2 cellular contexts compared by ENCODE assay signal in the genomic region with DNA sequence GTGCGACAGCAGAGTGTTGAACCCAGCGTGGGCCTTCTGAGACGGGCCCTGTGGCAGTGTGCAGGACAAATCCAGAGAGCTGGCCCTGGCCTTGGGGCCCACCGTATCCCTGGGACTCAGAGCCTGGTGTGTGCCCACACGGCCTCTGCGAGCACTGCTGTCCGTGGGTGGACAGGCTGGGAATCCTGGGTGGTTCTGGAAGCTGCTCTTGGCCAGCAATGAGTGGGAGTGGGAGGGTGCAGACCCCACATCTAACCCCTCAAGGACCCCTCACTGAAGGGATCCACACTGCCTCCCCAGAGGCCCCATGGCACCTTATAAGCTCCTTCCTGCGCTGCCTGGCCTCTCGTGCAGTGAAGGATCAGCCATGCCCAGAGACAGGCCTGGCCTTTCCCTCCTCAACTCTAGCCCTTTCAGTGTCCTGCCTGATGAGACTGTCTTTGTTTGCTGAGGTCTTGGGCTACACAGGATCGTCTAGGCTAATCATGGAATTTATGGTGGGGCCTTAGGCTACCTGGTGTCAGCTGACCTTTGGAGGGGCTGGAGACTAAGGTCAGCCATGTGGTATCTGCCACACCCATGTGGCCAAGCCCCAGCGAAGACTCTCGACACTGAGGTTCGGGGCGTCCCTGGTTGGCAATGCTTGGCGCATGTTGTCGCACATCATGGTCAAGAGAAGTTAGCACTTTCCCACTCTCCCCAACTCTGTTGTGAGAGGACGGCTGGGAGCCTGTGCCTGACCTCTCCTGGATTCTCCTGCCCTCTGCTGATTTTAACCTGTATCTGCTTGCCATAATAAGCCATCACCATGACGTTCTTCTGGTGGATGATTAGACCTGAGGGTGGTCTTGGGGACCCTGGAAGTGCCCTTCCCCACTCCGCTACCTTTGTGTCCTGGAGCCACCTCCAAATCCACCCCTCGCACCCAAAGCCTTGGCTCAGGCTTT.
TF ChIP-seq lines count a peak whose summit lies in the region.

No MANE protein-coding gene starts in this region.

TF ChIP-seq in SK-N-SH, 30 proteins besides CTCF, POLR2A, EP300 and RAD21:
- TF ChIP-seq, protein P1, sequence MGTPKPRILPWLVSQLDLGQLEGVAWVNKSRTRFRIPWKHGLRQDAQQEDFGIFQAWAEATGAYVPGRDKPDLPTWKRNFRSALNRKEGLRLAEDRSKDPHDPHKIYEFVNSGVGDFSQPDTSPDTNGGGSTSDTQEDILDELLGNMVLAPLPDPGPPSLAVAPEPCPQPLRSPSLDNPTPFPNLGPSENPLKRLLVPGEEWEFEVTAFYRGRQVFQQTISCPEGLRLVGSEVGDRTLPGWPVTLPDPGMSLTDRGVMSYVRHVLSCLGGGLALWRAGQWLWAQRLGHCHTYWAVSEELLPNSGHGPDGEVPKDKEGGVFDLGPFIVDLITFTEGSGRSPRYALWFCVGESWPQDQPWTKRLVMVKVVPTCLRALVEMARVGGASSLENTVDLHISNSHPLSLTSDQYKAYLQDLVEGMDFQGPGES (IDR thresholded peaks at IDR 0.05; ENCODE audit: low read depth, low read length): no peak
- TF ChIP-seq RXRA (IDR thresholded peaks at IDR 0.05; ENCODE audit: borderline replicate concordance, low read depth): no peak
- TF ChIP-seq MEF2A (IDR thresholded peaks at IDR 0.05; ENCODE audit: borderline replicate concordance, low read depth): no peak
- TF ChIP-seq JUND (IDR thresholded peaks at IDR 0.05): no peak
- TF ChIP-seq NRF1 (IDR thresholded peaks at IDR 0.05; ENCODE audit: low read depth, low read length): no peak
- TF ChIP-seq MXI1 (IDR thresholded peaks at IDR 0.05; ENCODE audit: low read depth, low read length): no peak
- no peak for TF ChIP-seq GABPA (IDR thresholded peaks at IDR 0.05; ENCODE audit: low read depth)
- TF ChIP-seq SMC3 (IDR thresholded peaks at IDR 0.05; ENCODE audit: low read depth, low read length): no peak
- no peak for TF ChIP-seq YY1 (IDR thresholded peaks at IDR 0.05; ENCODE audit: low read depth)

TF ChIP-seq in SK-N-SH treated with all-trans-retinoic acid at 6 μM for 48 hours, 23 proteins besides CTCF, POLR2A, EP300 and RAD21 (continued from another document):
- TF ChIP-seq, protein P2, sequence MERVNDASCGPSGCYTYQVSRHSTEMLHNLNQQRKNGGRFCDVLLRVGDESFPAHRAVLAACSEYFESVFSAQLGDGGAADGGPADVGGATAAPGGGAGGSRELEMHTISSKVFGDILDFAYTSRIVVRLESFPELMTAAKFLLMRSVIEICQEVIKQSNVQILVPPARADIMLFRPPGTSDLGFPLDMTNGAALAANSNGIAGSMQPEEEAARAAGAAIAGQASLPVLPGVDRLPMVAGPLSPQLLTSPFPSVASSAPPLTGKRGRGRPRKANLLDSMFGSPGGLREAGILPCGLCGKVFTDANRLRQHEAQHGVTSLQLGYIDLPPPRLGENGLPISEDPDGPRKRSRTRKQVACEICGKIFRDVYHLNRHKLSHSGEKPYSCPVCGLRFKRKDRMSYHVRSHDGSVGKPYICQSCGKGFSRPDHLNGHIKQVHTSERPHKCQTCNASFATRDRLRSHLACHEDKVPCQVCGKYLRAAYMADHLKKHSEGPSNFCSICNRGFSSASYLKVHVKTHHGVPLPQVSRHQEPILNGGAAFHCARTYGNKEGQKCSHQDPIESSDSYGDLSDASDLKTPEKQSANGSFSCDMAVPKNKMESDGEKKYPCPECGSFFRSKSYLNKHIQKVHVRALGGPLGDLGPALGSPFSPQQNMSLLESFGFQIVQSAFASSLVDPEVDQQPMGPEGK (CRISPR knock-in tag; IDR thresholded peaks at IDR 0.05; ENCODE audit: borderline replicate concordance): no peak
- TF ChIP-seq, protein P3, sequence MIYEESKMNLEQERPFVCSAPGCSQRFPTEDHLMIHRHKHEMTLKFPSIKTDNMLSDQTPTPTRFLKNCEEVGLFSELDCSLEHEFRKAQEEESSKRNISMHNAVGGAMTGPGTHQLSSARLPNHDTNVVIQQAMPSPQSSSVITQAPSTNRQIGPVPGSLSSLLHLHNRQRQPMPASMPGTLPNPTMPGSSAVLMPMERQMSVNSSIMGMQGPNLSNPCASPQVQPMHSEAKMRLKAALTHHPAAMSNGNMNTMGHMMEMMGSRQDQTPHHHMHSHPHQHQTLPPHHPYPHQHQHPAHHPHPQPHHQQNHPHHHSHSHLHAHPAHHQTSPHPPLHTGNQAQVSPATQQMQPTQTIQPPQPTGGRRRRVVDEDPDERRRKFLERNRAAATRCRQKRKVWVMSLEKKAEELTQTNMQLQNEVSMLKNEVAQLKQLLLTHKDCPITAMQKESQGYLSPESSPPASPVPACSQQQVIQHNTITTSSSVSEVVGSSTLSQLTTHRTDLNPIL (CRISPR knock-in tag; IDR thresholded peaks at IDR 0.05; ENCODE audit: low read depth): no peak
- TF ChIP-seq, protein P4, sequence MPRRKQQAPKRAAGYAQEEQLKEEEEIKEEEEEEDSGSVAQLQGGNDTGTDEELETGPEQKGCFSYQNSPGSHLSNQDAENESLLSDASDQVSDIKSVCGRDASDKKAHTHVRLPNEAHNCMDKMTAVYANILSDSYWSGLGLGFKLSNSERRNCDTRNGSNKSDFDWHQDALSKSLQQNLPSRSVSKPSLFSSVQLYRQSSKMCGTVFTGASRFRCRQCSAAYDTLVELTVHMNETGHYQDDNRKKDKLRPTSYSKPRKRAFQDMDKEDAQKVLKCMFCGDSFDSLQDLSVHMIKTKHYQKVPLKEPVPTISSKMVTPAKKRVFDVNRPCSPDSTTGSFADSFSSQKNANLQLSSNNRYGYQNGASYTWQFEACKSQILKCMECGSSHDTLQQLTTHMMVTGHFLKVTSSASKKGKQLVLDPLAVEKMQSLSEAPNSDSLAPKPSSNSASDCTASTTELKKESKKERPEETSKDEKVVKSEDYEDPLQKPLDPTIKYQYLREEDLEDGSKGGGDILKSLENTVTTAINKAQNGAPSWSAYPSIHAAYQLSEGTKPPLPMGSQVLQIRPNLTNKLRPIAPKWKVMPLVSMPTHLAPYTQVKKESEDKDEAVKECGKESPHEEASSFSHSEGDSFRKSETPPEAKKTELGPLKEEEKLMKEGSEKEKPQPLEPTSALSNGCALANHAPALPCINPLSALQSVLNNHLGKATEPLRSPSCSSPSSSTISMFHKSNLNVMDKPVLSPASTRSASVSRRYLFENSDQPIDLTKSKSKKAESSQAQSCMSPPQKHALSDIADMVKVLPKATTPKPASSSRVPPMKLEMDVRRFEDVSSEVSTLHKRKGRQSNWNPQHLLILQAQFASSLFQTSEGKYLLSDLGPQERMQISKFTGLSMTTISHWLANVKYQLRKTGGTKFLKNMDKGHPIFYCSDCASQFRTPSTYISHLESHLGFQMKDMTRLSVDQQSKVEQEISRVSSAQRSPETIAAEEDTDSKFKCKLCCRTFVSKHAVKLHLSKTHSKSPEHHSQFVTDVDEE (CRISPR knock-in tag; IDR thresholded peaks at IDR 0.05): no peak
- TF ChIP-seq, protein P5, sequence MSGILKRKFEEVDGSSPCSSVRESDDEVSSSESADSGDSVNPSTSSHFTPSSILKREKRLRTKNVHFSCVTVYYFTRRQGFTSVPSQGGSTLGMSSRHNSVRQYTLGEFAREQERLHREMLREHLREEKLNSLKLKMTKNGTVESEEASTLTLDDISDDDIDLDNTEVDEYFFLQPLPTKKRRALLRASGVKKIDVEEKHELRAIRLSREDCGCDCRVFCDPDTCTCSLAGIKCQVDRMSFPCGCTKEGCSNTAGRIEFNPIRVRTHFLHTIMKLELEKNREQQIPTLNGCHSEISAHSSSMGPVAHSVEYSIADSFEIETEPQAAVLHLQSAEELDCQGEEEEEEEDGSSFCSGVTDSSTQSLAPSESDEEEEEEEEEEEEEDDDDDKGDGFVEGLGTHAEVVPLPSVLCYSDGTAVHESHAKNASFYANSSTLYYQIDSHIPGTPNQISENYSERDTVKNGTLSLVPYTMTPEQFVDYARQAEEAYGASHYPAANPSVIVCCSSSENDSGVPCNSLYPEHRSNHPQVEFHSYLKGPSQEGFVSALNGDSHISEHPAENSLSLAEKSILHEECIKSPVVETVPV (CRISPR knock-in tag; IDR thresholded peaks at IDR 0.05): no peak
- no peak for TF ChIP-seq ZFP30 (CRISPR knock-in tag; IDR thresholded peaks at IDR 0.05)
- TF ChIP-seq, protein P6, sequence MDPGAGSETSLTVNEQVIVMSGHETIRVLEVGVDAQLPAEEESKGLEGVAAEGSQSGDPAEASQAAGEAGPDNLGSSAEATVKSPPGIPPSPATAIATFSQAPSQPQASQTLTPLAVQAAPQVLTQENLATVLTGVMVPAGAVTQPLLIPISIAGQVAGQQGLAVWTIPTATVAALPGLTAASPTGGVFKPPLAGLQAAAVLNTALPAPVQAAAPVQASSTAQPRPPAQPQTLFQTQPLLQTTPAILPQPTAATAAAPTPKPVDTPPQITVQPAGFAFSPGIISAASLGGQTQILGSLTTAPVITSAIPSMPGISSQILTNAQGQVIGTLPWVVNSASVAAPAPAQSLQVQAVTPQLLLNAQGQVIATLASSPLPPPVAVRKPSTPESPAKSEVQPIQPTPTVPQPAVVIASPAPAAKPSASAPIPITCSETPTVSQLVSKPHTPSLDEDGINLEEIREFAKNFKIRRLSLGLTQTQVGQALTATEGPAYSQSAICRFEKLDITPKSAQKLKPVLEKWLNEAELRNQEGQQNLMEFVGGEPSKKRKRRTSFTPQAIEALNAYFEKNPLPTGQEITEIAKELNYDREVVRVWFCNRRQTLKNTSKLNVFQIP (CRISPR knock-in tag; IDR thresholded peaks at IDR 0.05; ENCODE audit: borderline replicate concordance, low read depth): no peak
- no peak for TF ChIP-seq ISL1 (CRISPR knock-in tag; IDR thresholded peaks at IDR 0.05)
- no peak for TF ChIP-seq ZC3H10 (CRISPR knock-in tag; IDR thresholded peaks at IDR 0.05)
- TF ChIP-seq TCF4 (CRISPR knock-in tag; IDR thresholded peaks at IDR 0.05; ENCODE audit: borderline replicate concordance): no peak
- TF ChIP-seq SNAI2 (CRISPR knock-in tag; IDR thresholded peaks at IDR 0.05): no peak
- no peak for TF ChIP-seq ZNF70 (CRISPR knock-in tag; IDR thresholded peaks at IDR 0.05)
